Comparison of ENCODE assay signal across 18 cellular contexts in the genomic region with DNA sequence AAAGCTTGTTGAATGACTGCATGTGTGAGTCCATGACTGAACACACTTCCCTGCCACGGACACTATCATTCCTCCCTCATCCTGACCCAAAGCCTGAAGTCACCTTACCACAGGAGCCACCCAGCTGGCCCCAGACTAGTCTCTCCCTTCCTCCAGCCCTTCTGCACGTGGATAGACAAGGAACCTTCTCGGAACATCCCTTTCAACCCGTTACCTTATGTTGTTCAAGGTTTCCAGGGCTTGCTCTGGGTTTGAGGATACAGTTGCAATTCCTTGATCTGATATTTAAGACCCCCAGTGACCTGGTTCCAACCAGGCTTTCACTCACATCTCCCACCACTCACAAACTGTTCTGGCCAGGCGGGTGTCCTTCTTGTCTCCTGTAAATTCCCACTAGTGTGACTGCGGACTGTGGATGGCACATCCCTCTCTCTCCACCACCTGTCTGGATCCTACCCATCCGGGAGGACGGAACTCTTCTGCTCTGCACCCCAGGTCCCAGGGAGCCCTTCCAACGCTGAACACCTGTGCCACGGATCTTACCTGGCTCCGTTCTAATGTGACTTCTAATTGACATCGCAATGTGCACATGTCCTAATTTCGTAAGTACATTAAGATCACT.
DNase-seq lines count a peak whose midpoint lies in the region; ATAC-seq and TF ChIP-seq lines count a peak whose summit lies in the region.
"Had no signal": no experiment of that assay in that cellular context is flagged by ENCODE, and none has a peak within 500 bp of the region (broad histone marks: within the 10 kb centered on the region; RNA-seq: fewer than 3 reads in every experiment).

No MANE protein-coding gene starts in this region.

- H3K36me3 ChIP-seq in CD8-positive, alpha-beta T cell (ENCODE audit: insufficient read depth, low read length), result peaks cover 24% of the 10 kb centered on the region
- peaks cover 47% of the 10 kb centered on the region for H3K36me3 ChIP-seq in lower lobe of right lung
- peaks cover 3 to 52% (median 4%) of the 10 kb centered on the region in 3 experiments for H3K36me3 ChIP-seq in naive thymus-derived CD4-positive, alpha-beta T cell (ENCODE audit: control insufficient read depth in 2 of 3, insufficient read depth in 3 of 3, low read length in 3 of 3)
- H3K36me3 ChIP-seq: breast epithelium had no signal

- H3K4me3 ChIP-seq in CD8-positive, alpha-beta T cell (ENCODE audit: low read depth, low read length), result no peak overlapping the region
- no peak overlapping the region for H3K4me3 ChIP-seq in lower lobe of right lung
- H3K4me3 ChIP-seq in naive thymus-derived CD4-positive, alpha-beta T cell (ENCODE audit: low read length), result no peak overlapping the region
- H3K4me3 ChIP-seq: breast epithelium, K562, pancreas had no signal

- POLR2A ChIA-PET in CD8-positive, alpha-beta T cell (lab: Charles Lee), result interaction anchor here (0.6 kb wide), 1 partner anchor 336 kb away, joined by 3 read pairs; no protein-coding TSS in a partner anchor
- POLR2A ChIA-PET in naive thymus-derived CD4-positive, alpha-beta T cell (lab: Charles Lee), result no interaction called here

- no peak overlapping the region for H3K27ac ChIP-seq in CD8-positive, alpha-beta T cell (ENCODE audit: low read depth, low read length)
- H3K27ac ChIP-seq in lower lobe of right lung, result peak overlapping the region; percentile 75
- H3K27ac ChIP-seq in naive thymus-derived CD4-positive, alpha-beta T cell (ENCODE audit: low read depth, low read length), result no peak overlapping the region
- H3K27ac ChIP-seq: pancreas had no signal

- TF ChIP-seq CTCF in CD8-positive, alpha-beta T cell (IDR thresholded peaks at IDR 0.05), result no peak
- no peak for TF ChIP-seq CTCF in lower lobe of right lung (IDR thresholded peaks at IDR 0.05)

- no peaks in the 10 kb centered on the region for H3K9me3 Mint-ChIP-seq in CD8-positive, alpha-beta T cell
- no peaks in the 10 kb centered on the region for H3K9me3 Mint-ChIP-seq in activated T-helper 17 cell treated with anti-CD3 and anti-CD28 coated beads, Interleukin-2, amount 50 U/mL, for 72 hours
- no peaks in the 10 kb centered on the region for H3K9me3 Mint-ChIP-seq in stimulated activated effector memory CD8-positive, alpha-beta T cell treated with anti-CD3 and anti-CD28 coated beads, Interleukin-12 subunit alpha, Interleukin-12 subunit beta, amount 100 ng/mL, for 72 hours
- no peaks in the 10 kb centered on the region for H3K9me3 Mint-ChIP-seq in naive thymus-derived CD4-positive, alpha-beta T cell
- H3K9me3 Mint-ChIP-seq: activated CD4-positive, alpha-beta memory T cell treated with anti-CD3 and anti-CD28 coated beads, Interleukin-2, amount 10 ng/mL, durations not matched to agents 7 days and 5 days; T-helper 2 cell treated with Interferon-gamma antibody and Interleukin-4, amounts not matched to agents 5 μg/mL and 100 μg/mL, for 36 hours had no signal

- intact Hi-C loops in CD8-positive, alpha-beta T cell (cut with DNase I, micrococcal nuclease), result loop anchor here in 1 of 2 experiments (5.0 kb wide), 1 partner anchor 287 kb away; no protein-coding TSS in a partner anchor
- intact Hi-C loops in lower lobe of right lung (cut with DNase I), result no loop called here
- intact Hi-C loops in naive thymus-derived CD4-positive, alpha-beta T cell (cut with micrococcal nuclease), result no loop called here

- CTCF ChIA-PET in CD8-positive, alpha-beta T cell (lab: Charles Lee), result interaction anchor here (0.6 kb wide), 1 partner anchor 529 kb away, joined by 3 read pairs; no protein-coding TSS in a partner anchor
- CTCF ChIA-PET in naive thymus-derived CD4-positive, alpha-beta T cell (lab: Charles Lee), result no interaction called here

- no peaks in the 10 kb centered on the region for H3K27me3 ChIP-seq in CD8-positive, alpha-beta T cell (ENCODE audit: insufficient read depth, low read length)
- H3K27me3 ChIP-seq in lower lobe of right lung (ENCODE audit: low read depth), result no peaks in the 10 kb centered on the region
- H3K27me3 ChIP-seq in naive thymus-derived CD4-positive, alpha-beta T cell (ENCODE audit: control insufficient read depth in 2 of 2, insufficient read depth in 2 of 2, low read length in 2 of 2), result no peaks in the 10 kb centered on the region
- H3K27me3 ChIP-seq: breast epithelium, pancreas had no signal

- H3K4me3 Mint-ChIP-seq in CD8-positive, alpha-beta T cell, result no peak overlapping the region
- no peak overlapping the region for H3K4me3 Mint-ChIP-seq in activated T-helper 17 cell treated with anti-CD3 and anti-CD28 coated beads, Interleukin-2, amount 50 U/mL, for 72 hours
- no peak overlapping the region for H3K4me3 Mint-ChIP-seq in stimulated activated effector memory CD8-positive, alpha-beta T cell treated with anti-CD3 and anti-CD28 coated beads, Interleukin-12 subunit alpha, Interleukin-12 subunit beta, amount 100 ng/mL, for 72 hours
- H3K4me3 Mint-ChIP-seq in naive thymus-derived CD4-positive, alpha-beta T cell, result no peak overlapping the region
- H3K4me3 Mint-ChIP-seq: activated CD4-positive, alpha-beta memory T cell treated with anti-CD3 and anti-CD28 coated beads, Interleukin-2, amount 10 ng/mL, durations not matched to agents 7 days and 5 days; T-helper 2 cell treated with Interferon-gamma antibody and Interleukin-4, amounts not matched to agents 5 μg/mL and 100 μg/mL, for 36 hours had no signal

- ATAC-seq in CD8-positive, alpha-beta T cell, result no peak
- ATAC-seq in activated T-helper 17 cell treated with anti-CD3 and anti-CD28 coated beads, Interleukin-2, amount 50 U/mL, for 72 hours (replicated peaks), result no peak
- ATAC-seq in lower lobe of right lung, result no peak
- ATAC-seq in stimulated activated effector memory CD8-positive, alpha-beta T cell treated with anti-CD3 and anti-CD28 coated beads, Interleukin-12 subunit alpha, Interleukin-12 subunit beta, amount 100 ng/mL, for 72 hours, result no peak
- ATAC-seq in naive thymus-derived CD4-positive, alpha-beta T cell, result no peak
- no peak for ATAC-seq in HG03280 (IDR thresholded peaks at IDR 0.05; ENCODE audit: unreplicated experiment)
- ATAC-seq: K562, pancreas had no signal

- H3K27me3 Mint-ChIP-seq in CD8-positive, alpha-beta T cell (ENCODE audit: low read depth), result no peaks in the 10 kb centered on the region
- no peaks in the 10 kb centered on the region for H3K27me3 Mint-ChIP-seq in activated T-helper 17 cell treated with anti-CD3 and anti-CD28 coated beads, Interleukin-2, amount 50 U/mL, for 72 hours
- H3K27me3 Mint-ChIP-seq in naive thymus-derived CD4-positive, alpha-beta T cell, result no peaks in the 10 kb centered on the region
- H3K27me3 Mint-ChIP-seq: activated CD4-positive, alpha-beta memory T cell treated with anti-CD3 and anti-CD28 coated beads, Interleukin-2, amount 10 ng/mL, durations not matched to agents 7 days and 5 days had no signal

- peaks cover 1% of the 10 kb centered on the region for H3K4me1 Mint-ChIP-seq in CD8-positive, alpha-beta T cell (ENCODE audit: low read depth)
- peaks cover 4% of the 10 kb centered on the region for H3K4me1 Mint-ChIP-seq in activated T-helper 17 cell treated with anti-CD3 and anti-CD28 coated beads, Interleukin-2, amount 50 U/mL, for 72 hours
- peaks cover 21% of the 10 kb centered on the region for H3K4me1 Mint-ChIP-seq in stimulated activated effector memory CD8-positive, alpha-beta T cell treated with anti-CD3 and anti-CD28 coated beads, Interleukin-12 subunit alpha, Interleukin-12 subunit beta, amount 100 ng/mL, for 72 hours
- peaks cover 0 to 22% (median 13%) of the 10 kb centered on the region in 7 donors for H3K4me1 Mint-ChIP-seq in naive thymus-derived CD4-positive, alpha-beta T cell
- H3K4me1 Mint-ChIP-seq: activated CD4-positive, alpha-beta memory T cell treated with anti-CD3 and anti-CD28 coated beads, Interleukin-2, amount 10 ng/mL, durations not matched to agents 7 days and 5 days had no signal

- peaks cover 4% of the 10 kb centered on the region for H3K4me1 ChIP-seq in CD8-positive, alpha-beta T cell (ENCODE audit: insufficient read depth, low read length)
- peaks cover 43% of the 10 kb centered on the region for H3K4me1 ChIP-seq in lower lobe of right lung
- H3K4me1 ChIP-seq in naive thymus-derived CD4-positive, alpha-beta T cell (ENCODE audit: control insufficient read depth in 2 of 2, insufficient read depth in 2 of 2, low read length in 2 of 2), result no peaks in the 10 kb centered on the region
- H3K4me1 ChIP-seq: breast epithelium had no signal

- no peaks in the 10 kb centered on the region for H3K9me3 ChIP-seq in CD8-positive, alpha-beta T cell (ENCODE audit: low read length)
- no peaks in the 10 kb centered on the region for H3K9me3 ChIP-seq in lower lobe of right lung
- no peaks in the 10 kb centered on the region for H3K9me3 ChIP-seq in naive thymus-derived CD4-positive, alpha-beta T cell (ENCODE audit: control insufficient read depth in 2 of 3, low read length in 3 of 3)
- H3K9me3 ChIP-seq: breast epithelium, pancreas, SK-N-SH had no signal

- peaks cover 49% of the 10 kb centered on the region for H3K36me3 Mint-ChIP-seq in CD8-positive, alpha-beta T cell
- peaks cover 47% of the 10 kb centered on the region for H3K36me3 Mint-ChIP-seq in activated T-helper 17 cell treated with anti-CD3 and anti-CD28 coated beads, Interleukin-2, amount 50 U/mL, for 72 hours (ENCODE audit: low read depth)
- peaks cover 60% of the 10 kb centered on the region for H3K36me3 Mint-ChIP-seq in stimulated activated effector memory CD8-positive, alpha-beta T cell treated with anti-CD3 and anti-CD28 coated beads, Interleukin-12 subunit alpha, Interleukin-12 subunit beta, amount 100 ng/mL, for 72 hours
- peaks cover 7 to 59% (median 29%) of the 10 kb centered on the region in 5 donors for H3K36me3 Mint-ChIP-seq in naive thymus-derived CD4-positive, alpha-beta T cell

- peak overlapping the region; percentile 42 for H3K27ac Mint-ChIP-seq in CD8-positive, alpha-beta T cell
- H3K27ac Mint-ChIP-seq in activated T-helper 17 cell treated with anti-CD3 and anti-CD28 coated beads, Interleukin-2, amount 50 U/mL, for 72 hours, result peak overlapping the region; percentile 1
- peak overlapping the region; percentile 52 for H3K27ac Mint-ChIP-seq in stimulated activated effector memory CD8-positive, alpha-beta T cell treated with anti-CD3 and anti-CD28 coated beads, Interleukin-12 subunit alpha, Interleukin-12 subunit beta, amount 100 ng/mL, for 72 hours
- H3K27ac Mint-ChIP-seq in naive thymus-derived CD4-positive, alpha-beta T cell, result no peak overlapping the region
- H3K27ac Mint-ChIP-seq: activated CD4-positive, alpha-beta memory T cell treated with anti-CD3 and anti-CD28 coated beads, Interleukin-2, amount 10 ng/mL, durations not matched to agents 7 days and 5 days; T-helper 2 cell treated with Interferon-gamma antibody and Interleukin-4, amounts not matched to agents 5 μg/mL and 100 μg/mL, for 36 hours had no signal

- no peak for DNase-seq in CD8-positive, alpha-beta T cell
- DNase-seq in lower lobe of right lung, result no peak
- no peak for DNase-seq in stimulated activated effector memory CD8-positive, alpha-beta T cell treated with anti-CD3 and anti-CD28 coated beads, Interleukin-12 subunit alpha, Interleukin-12 subunit beta, amount 100 ng/mL, for 72 hours (ENCODE audit: low spot score in 2 of 2)
- no peak for DNase-seq in naive thymus-derived CD4-positive, alpha-beta T cell
- DNase-seq in NCI-H1694 (lab: John Stamatoyannopoulos, UW), result no peak
- DNase-seq: activated CD4-positive, alpha-beta memory T cell treated with anti-CD3 and anti-CD28 coated beads, Interleukin-2, amount 10 ng/mL, durations not matched to agents 7 days and 5 days; activated gamma-delta T cell treated with Interleukin-2 at 50 U/mL for 16 hours; MM.1S; NCI-H1436; NCI-H2171 treated with DMSO at 0.1 percent for 48 hours; NCI-H524 treated with DMSO at 0.1 percent for 48 hours; pancreas; SK-N-SH had no signal

Comparison
In these comparisons a context has a peak if more than half of its experiments do, and no peak if none do; other contexts are left out.
1. H3K27ac Mint-ChIP-seq: peak in CD8-positive, alpha-beta T cell (single experiment), activated T-helper 17 cell treated with anti-CD3 and anti-CD28 coated beads, Interleukin-2, amount 50 U/mL, for 72 hours (single experiment) and stimulated activated effector memory CD8-positive, alpha-beta T cell treated with anti-CD3 and anti-CD28 coated beads, Interleukin-12 subunit alpha, Interleukin-12 subunit beta, amount 100 ng/mL, for 72 hours (single experiment); none in naive thymus-derived CD4-positive, alpha-beta T cell (0 of 9).